ENCODE assay signal across 15 cellular contexts in the genomic region with DNA sequence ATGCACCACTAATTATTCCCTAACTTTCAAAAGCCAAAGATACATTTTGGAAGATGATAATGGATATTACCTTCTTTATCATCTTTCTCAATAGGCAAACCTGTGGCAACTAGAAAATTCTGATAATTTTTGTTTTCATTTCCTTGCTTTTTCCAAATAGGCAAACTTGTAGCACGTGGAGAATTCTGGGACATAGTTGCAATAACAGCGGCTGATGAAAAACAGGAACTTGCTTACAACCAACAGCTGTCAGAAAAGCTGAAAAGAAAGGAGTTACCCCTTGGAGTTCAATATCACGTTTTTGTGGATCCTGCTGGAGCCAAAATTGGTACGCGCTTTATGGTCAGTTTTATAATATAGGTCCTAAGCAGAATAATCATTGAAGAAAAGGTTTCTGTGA. TPM values are rescaled to one million over a fixed set of nuclear protein-coding genes. Genes with fewer than 3 reads are reported as not detected.
DNase-seq lines count a peak whose midpoint lies in the region; ATAC-seq and TF ChIP-seq lines count a peak whose summit lies in the region.
"Had no signal": no experiment of that assay in that cellular context is flagged by ENCODE, and none has a peak within 500 bp of the region (broad histone marks: within the 10 kb centered on the region; RNA-seq: fewer than 3 reads in every experiment).

No MANE protein-coding gene starts in this region.

- H3K4me1 ChIP-seq in SK-N-SH (ENCODE audit: control insufficient read depth in 1 of 2, insufficient read depth in 2 of 2, low read depth in 1 of 2, low read length in 1 of 2), result peaks cover 0 to 3% of the 10 kb centered on the region in 2 experiments; a peak in 1 of 4 replicates
- H3K4me1 ChIP-seq in Loucy (ENCODE audit: insufficient read depth, low read length, poor library complexity, severe bottlenecking), result peaks cover 16% of the 10 kb centered on the region
- H3K4me1 ChIP-seq in Caco-2, result no peaks in the 10 kb centered on the region
- H3K4me1 ChIP-seq in upper lobe of left lung, result peaks cover 0 to 16% (median 8%) of the 10 kb centered on the region in 4 donors
- H3K4me1 ChIP-seq: parathyroid adenoma, SJSA1 had no signal

- H3K4me3 ChIP-seq in SK-N-SH (ENCODE audit: low read depth in 2 of 2, low read length in 1 of 2) (no peak overlapping the region; a peak in 2 of 4 replicates), Loucy (ENCODE audit: low read length, poor library complexity, severe bottlenecking) (peak overlapping the region; percentile 89), Caco-2 (ENCODE audit: low read depth, low read length) (no peak overlapping the region), upper lobe of left lung (peak overlapping the region in 2 of 4 donors; percentile 60 to 67)

- intact Hi-C loops in Caco-2 (cut with micrococcal nuclease; ENCODE audit: unreplicated experiment), result loop anchor here (5.0 kb wide), 1 partner anchor 533 kb away; a partner anchor contains a TSS

- H3K9me2 ChIP-seq in SK-N-SH (no peaks in the 10 kb centered on the region), Loucy (replicated peaks; ENCODE audit: low read depth, low read length) (no peaks in the 10 kb centered on the region)

- TF ChIP-seq EP300 in SK-N-SH (IDR thresholded peaks at IDR 0.05; ENCODE audit: borderline replicate concordance in 1 of 2, low read depth in 1 of 2, low read length in 1 of 2), result no peak
- no peak for TF ChIP-seq EP300 in upper lobe of left lung (IDR thresholded peaks at IDR 0.05)

- no peak overlapping the region for H2AFZ ChIP-seq in SK-N-SH (ENCODE audit: low read depth)
- H2AFZ ChIP-seq in Loucy (ENCODE audit: low read length), result no peak overlapping the region
- H2AFZ ChIP-seq: parathyroid adenoma had no signal

- H3K36me3 Mint-ChIP-seq in activated T-helper 17 cell treated with anti-CD3 and anti-CD28 coated beads, Interleukin-2, amount 50 U/mL, for 72 hours (ENCODE audit: low read depth), result peaks cover 51% of the 10 kb centered on the region
- H3K36me3 Mint-ChIP-seq in natural killer cell treated with Interleukin-12 subunit alpha and Interleukin-12 subunit beta and Interleukin-15 and Interleukin-18, amount 100 ng/mL, for 72 hours, result peaks cover 3% of the 10 kb centered on the region
- H3K36me3 Mint-ChIP-seq in Caco-2 (ENCODE audit: insufficient read depth, unreplicated experiment), result peaks cover 11% of the 10 kb centered on the region

- H3K79me2 ChIP-seq in SK-N-SH (ENCODE audit: insufficient read depth), result peaks cover 7% of the 10 kb centered on the region; the same call in 1 of the 2 replicates
- no peaks in the 10 kb centered on the region for H3K79me2 ChIP-seq in Loucy (ENCODE audit: insufficient read depth, low read length)
- H3K79me2 ChIP-seq: parathyroid adenoma had no signal

- no peak for TF ChIP-seq RAD21 in SK-N-SH (IDR thresholded peaks at IDR 0.05; ENCODE audit: low read length)

- TF ChIP-seq CTCF in SK-N-SH (IDR thresholded peaks at IDR 0.05) (no peak), Loucy (conservative IDR thresholded peaks at IDR 0.05; ENCODE audit: low read length) (no peak), Caco-2 (IDR thresholded peaks at IDR 0.05; ENCODE audit: insufficient read depth in 1 of 2, low read depth in 1 of 2, low read length in 1 of 2, severe bottlenecking in 1 of 2, unreplicated experiment in 1 of 2) (no peak), upper lobe of left lung (IDR thresholded peaks at IDR 0.05) (no peak)

- peaks cover 22 to 27% of the 10 kb centered on the region in 2 experiments for H3K36me3 ChIP-seq in SK-N-SH (replicated peaks in 1 of 2; ENCODE audit: control insufficient read depth in 1 of 2, insufficient read depth in 2 of 2, low read length in 1 of 2)
- H3K36me3 ChIP-seq in Loucy (ENCODE audit: insufficient read depth, low read length), result no peaks in the 10 kb centered on the region
- no peaks in the 10 kb centered on the region for H3K36me3 ChIP-seq in Caco-2 (ENCODE audit: control insufficient read depth, insufficient read depth, low read length)
- peaks cover 0 to 17% (median 3%) of the 10 kb centered on the region in 4 donors for H3K36me3 ChIP-seq in upper lobe of left lung

- POLR2A ChIA-PET in SK-N-SH (lab: Yijun Ruan, JAX) (no interaction called here), Caco-2 (lab: Charles Lee) (no interaction called here)

- BruUV-seq in Caco-2 (replicated peaks; lab: Mats Ljungman, UMichigan), result no TSS peak

- H3K9ac ChIP-seq in SK-N-SH, result no peak overlapping the region
- H3K9ac ChIP-seq in Loucy (ENCODE audit: low read depth, low read length, poor library complexity, severe bottlenecking), result no peak overlapping the region
- H3K9ac ChIP-seq: parathyroid adenoma had no signal

- CTCF ChIA-PET in SK-N-SH (lab: Yijun Ruan, JAX) (interaction anchor here (0.8 kb wide), 1 partner anchor 46 kb away, joined by 3 read pairs; no protein-coding TSS in a partner anchor), Caco-2 (lab: Charles Lee) (no interaction called here)

- ATAC-seq in SK-N-SH treated with all-trans-retinoic acid at 6 μM for 48 hours (no peak), GM19324 (IDR thresholded peaks at IDR 0.05; ENCODE audit: low FRiP score, unreplicated experiment) (no peak), upper lobe of left lung (ENCODE audit: low FRiP score in 2 of 2) (no peak)
- no peak for ATAC-seq in activated T-helper 17 cell treated with anti-CD3 and anti-CD28 coated beads, Interleukin-2, amount 50 U/mL, for 72 hours (replicated peaks)
- no peak for ATAC-seq in natural killer cell treated with Interleukin-12 subunit alpha and Interleukin-12 subunit beta and Interleukin-15 and Interleukin-18, amount 100 ng/mL, for 72 hours

- 79% methylated on average over 5 of the region's 5 CpGs for WGBS in SK-N-SH (ENCODE audit: low lambda C conversion rate)
- 62 to 80% methylated on average over 5 of the region's 5 CpGs for WGBS in upper lobe of left lung, 2 donors

- H3K9me3 ChIP-seq in SK-N-SH, result no peaks in the 10 kb centered on the region
- no peaks in the 10 kb centered on the region for H3K9me3 ChIP-seq in Loucy (ENCODE audit: insufficient read depth, low read depth, low read length)
- H3K9me3 ChIP-seq in Caco-2, result no peaks in the 10 kb centered on the region
- H3K9me3 ChIP-seq in upper lobe of left lung, result no peaks in the 10 kb centered on the region
- H3K9me3 ChIP-seq: SJSA1, tibial nerve had no signal

- peaks cover 11% of the 10 kb centered on the region for H3K4me1 Mint-ChIP-seq in activated T-helper 17 cell treated with anti-CD3 and anti-CD28 coated beads, Interleukin-2, amount 50 U/mL, for 72 hours
- H3K4me1 Mint-ChIP-seq in natural killer cell treated with Interleukin-12 subunit alpha and Interleukin-12 subunit beta and Interleukin-15 and Interleukin-18, amount 100 ng/mL, for 72 hours (ENCODE audit: low read depth in 2 of 2), result peaks cover 10 to 17% of the 10 kb centered on the region in 2 donors
- H3K4me1 Mint-ChIP-seq in Caco-2 (ENCODE audit: low read depth, unreplicated experiment), result no peaks in the 10 kb centered on the region

- no peak for DNase-seq in SK-N-SH
- DNase-seq in natural killer cell treated with Interleukin-12 subunit alpha and Interleukin-12 subunit beta and Interleukin-15 and Interleukin-18, amount 100 ng/mL, for 72 hours (ENCODE audit: low spot score), result no peak
- DNase-seq in Caco-2, result no peak
- DNase-seq in upper lobe of left lung, result no peak
- DNase-seq: IMR-90, kidney glomerular epithelial cell, NCI-H2171 treated with DMSO at 0.1 percent for 48 hours had no signal

- no peaks in the 10 kb centered on the region for H3K27me3 ChIP-seq in SK-N-SH (ENCODE audit: insufficient read depth)
- no peaks in the 10 kb centered on the region for H3K27me3 ChIP-seq in Loucy (ENCODE audit: insufficient read depth, low read length, poor library complexity, severe bottlenecking)
- no peaks in the 10 kb centered on the region for H3K27me3 ChIP-seq in Caco-2 (replicated peaks; ENCODE audit: control insufficient read depth, insufficient read depth, low read length)
- H3K27me3 ChIP-seq in upper lobe of left lung, result no peaks in the 10 kb centered on the region
- H3K27me3 ChIP-seq: SJSA1, tibial nerve had no signal

- no peak for TF ChIP-seq POLR2A in upper lobe of left lung (IDR thresholded peaks at IDR 0.05)

- peak overlapping the region; percentile 96 for H3K4me3 Mint-ChIP-seq in activated T-helper 17 cell treated with anti-CD3 and anti-CD28 coated beads, Interleukin-2, amount 50 U/mL, for 72 hours
- peak overlapping the region; percentile 98 for H3K4me3 Mint-ChIP-seq in natural killer cell treated with Interleukin-12 subunit alpha and Interleukin-12 subunit beta and Interleukin-15 and Interleukin-18, amount 100 ng/mL, for 72 hours
- H3K4me3 Mint-ChIP-seq in Caco-2 (ENCODE audit: unreplicated experiment), result no peak overlapping the region

- H3K27ac ChIP-seq in SK-N-SH (ENCODE audit: low read depth in 2 of 2, low read length in 1 of 2), result no peak overlapping the region
- no peak overlapping the region for H3K27ac ChIP-seq in upper lobe of left lung
- H3K27ac ChIP-seq: parathyroid adenoma, SJSA1 had no signal

- no peaks in the 10 kb centered on the region for H3K27me3 Mint-ChIP-seq in activated T-helper 17 cell treated with anti-CD3 and anti-CD28 coated beads, Interleukin-2, amount 50 U/mL, for 72 hours
- peaks cover 0 to 6% of the 10 kb centered on the region in 2 donors for H3K27me3 Mint-ChIP-seq in natural killer cell treated with Interleukin-12 subunit alpha and Interleukin-12 subunit beta and Interleukin-15 and Interleukin-18, amount 100 ng/mL, for 72 hours
- H3K27me3 Mint-ChIP-seq in Caco-2 (ENCODE audit: insufficient read depth, unreplicated experiment), result no peaks in the 10 kb centered on the region

- H3K4me2 ChIP-seq in SK-N-SH (peak overlapping the region; percentile 77), Loucy (ENCODE audit: low read depth, low read length, poor library complexity, severe bottlenecking) (peak overlapping the region; percentile 88)

- H4K20me1 ChIP-seq in SK-N-SH (ENCODE audit: insufficient read depth) (no peaks in the 10 kb centered on the region), Loucy (ENCODE audit: insufficient read depth, low read length, poor library complexity, severe bottlenecking) (no peaks in the 10 kb centered on the region)

- H3K9me3 Mint-ChIP-seq in activated T-helper 17 cell treated with anti-CD3 and anti-CD28 coated beads, Interleukin-2, amount 50 U/mL, for 72 hours, result no peaks in the 10 kb centered on the region
- no peaks in the 10 kb centered on the region for H3K9me3 Mint-ChIP-seq in natural killer cell treated with Interleukin-12 subunit alpha and Interleukin-12 subunit beta and Interleukin-15 and Interleukin-18, amount 100 ng/mL, for 72 hours
- no peaks in the 10 kb centered on the region for H3K9me3 Mint-ChIP-seq in Caco-2 (ENCODE audit: unreplicated experiment)

- peaks cover 3% of the 10 kb centered on the region for H3F3A ChIP-seq in SK-N-SH (replicated peaks; ENCODE audit: insufficient read depth)
- H3F3A ChIP-seq in Loucy (ENCODE audit: low read depth), result no peaks in the 10 kb centered on the region

- H3K27ac Mint-ChIP-seq in activated T-helper 17 cell treated with anti-CD3 and anti-CD28 coated beads, Interleukin-2, amount 50 U/mL, for 72 hours, result peak overlapping the region; percentile 98
- peak overlapping the region; percentile 96 to 97 for H3K27ac Mint-ChIP-seq in natural killer cell treated with Interleukin-12 subunit alpha and Interleukin-12 subunit beta and Interleukin-15 and Interleukin-18, amount 100 ng/mL, for 72 hours
- no peak overlapping the region for H3K27ac Mint-ChIP-seq in Caco-2 (ENCODE audit: unreplicated experiment)

RNA-seq across cellular contexts. Expression of a gene that starts 1.5 kb away (rescaled TPM):
- polyA plus RNA-seq in SK-N-SH (2012; rRNA removed), result 3.5 and 5.1 TPM in 2 replicates
- polyA plus RNA-seq in SK-N-SH (2012; cell fraction: cytosol; rRNA removed), result 5.2 and 6.4 TPM in 2 replicates
- 4.6 and 7.2 TPM in 2 replicates for polyA plus RNA-seq in SK-N-SH (2012; cell fraction: nucleus; rRNA removed)
- total RNA-seq in activated T-helper 17 cell treated with anti-CD3 and anti-CD28 coated beads, Interleukin-2, amount 50 U/mL, for 72 hours, result 10 to 100 TPM; 14.0 to 15.8 TPM
- 10 to 100 TPM; 11.5 to 13.2 TPM for total RNA-seq in natural killer cell treated with Interleukin-12 subunit alpha and Interleukin-12 subunit beta and Interleukin-15 and Interleukin-18, amount 100 ng/mL, for 72 hours
- 5.7 and 7.3 TPM in 2 replicates for total RNA-seq in Caco-2 (2022)
- total RNA-seq in upper lobe of left lung, result 10 to 100 TPM in 5 of 6 donors, 1 to 10 TPM in 1; 3.9 to 29.3 (median 15.8) TPM

RNA-seq across cellular contexts. Expression of a gene that starts 1.5 kb away (rescaled TPM):
- polyA plus RNA-seq in SK-N-SH (2012; rRNA removed), result 0.56 and 0.70 TPM in 2 replicates
- polyA plus RNA-seq in SK-N-SH (2012; cell fraction: cytosol; rRNA removed), result 1.2 and 1.6 TPM in 2 replicates
- 0.31 and 0.39 TPM in 2 replicates for polyA plus RNA-seq in SK-N-SH (2012; cell fraction: nucleus; rRNA removed)
- total RNA-seq in activated T-helper 17 cell treated with anti-CD3 and anti-CD28 coated beads, Interleukin-2, amount 50 U/mL, for 72 hours, result 1 to 10 TPM; 1.5 to 1.7 TPM
- total RNA-seq in natural killer cell treated with Interleukin-12 subunit alpha and Interleukin-12 subunit beta and Interleukin-15 and Interleukin-18, amount 100 ng/mL, for 72 hours, result 1 to 10 TPM in 1 of 2 donors, under 1 TPM in 1; 0.89 to 1.5 TPM
- 0.16 and 0.23 TPM in 2 replicates for total RNA-seq in Caco-2 (2022)
- total RNA-seq in upper lobe of left lung, result under 1 TPM in 3 of 6 donors, not detected in 3; 0.30 to 0.84 (median 0.31) TPM

RNA-seq across cellular contexts. Expression of a gene that starts 35.7 kb away (rescaled TPM):
- polyA plus RNA-seq in SK-N-SH (2012; rRNA removed), result 0.31 and 0.52 TPM in 2 replicates
- polyA plus RNA-seq in SK-N-SH (2012; cell fraction: cytosol; rRNA removed), result 0.26 and 0.52 TPM in 2 replicates
- polyA plus RNA-seq in SK-N-SH (2012; cell fraction: nucleus; rRNA removed), result 0.38 and 0.69 TPM in 2 replicates
- 1 to 10 TPM in 1 of 2 donors, under 1 TPM in 1; 0.52 to 1.2 TPM for total RNA-seq in activated T-helper 17 cell treated with anti-CD3 and anti-CD28 coated beads, Interleukin-2, amount 50 U/mL, for 72 hours
- total RNA-seq in natural killer cell treated with Interleukin-12 subunit alpha and Interleukin-12 subunit beta and Interleukin-15 and Interleukin-18, amount 100 ng/mL, for 72 hours, result not detected
- total RNA-seq in Caco-2 (2022) (not detected in 2 replicates), upper lobe of left lung (1 to 10 TPM in 3 of 6 donors, under 1 TPM in 2, not detected in 1; 0.72 to 2.8 (median 2.1) TPM)
- total RNA-seq: A172, SJSA1 had no signal
